9 cellular contexts compared by ENCODE assay signal in the genomic region with DNA sequence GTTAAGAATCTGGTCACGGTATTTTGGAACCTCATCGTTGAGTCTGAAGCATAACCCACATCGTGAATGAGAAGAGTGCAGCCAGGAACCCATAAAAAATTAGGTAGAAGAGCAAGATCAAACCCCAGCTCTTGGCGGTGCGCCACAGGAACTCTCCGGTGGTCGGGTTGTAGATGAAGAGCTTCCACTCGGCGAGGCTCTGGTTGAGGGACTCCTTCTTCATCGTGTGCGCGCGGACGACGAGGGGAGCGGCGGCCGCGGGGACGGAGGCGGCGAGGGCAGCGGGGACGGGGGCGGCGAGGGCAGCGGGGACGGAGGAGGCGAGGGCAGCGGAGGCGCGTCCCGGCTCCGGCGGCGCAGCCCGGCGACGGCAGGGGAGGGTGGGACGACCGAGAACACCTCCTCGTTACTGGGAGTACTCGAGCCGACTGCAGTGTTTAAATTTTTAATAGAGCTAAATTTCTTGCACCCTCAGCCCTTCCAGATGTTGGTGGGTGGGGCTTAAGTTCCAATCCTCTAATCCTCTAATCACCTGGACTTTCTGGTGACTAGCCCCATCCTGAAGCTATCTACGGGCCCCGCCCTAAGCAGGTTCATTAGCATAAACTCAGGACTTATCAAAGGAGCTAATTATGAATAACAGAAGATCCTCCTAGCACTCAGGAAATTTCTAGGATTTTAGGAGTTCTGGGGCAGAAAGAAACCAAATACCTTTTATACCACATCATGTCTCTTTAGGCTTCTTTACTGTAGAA. TPM values are rescaled to one million over a fixed set of nuclear protein-coding genes. Genes with fewer than 3 reads are reported as not detected.
DNase-seq lines count a peak whose midpoint lies in the region; ATAC-seq, FAIRE-seq and TF ChIP-seq lines count a peak whose summit lies in the region.
"Had no signal": no experiment of that assay in that cellular context is flagged by ENCODE, and none has a peak within 500 bp of the region (broad histone marks: within the 10 kb centered on the region; RNA-seq: fewer than 3 reads in every experiment).

No MANE protein-coding gene starts in this region.

- no peak for TF ChIP-seq RAD21 in K562 (CRISPR knock-in tag; conservative IDR thresholded peaks at IDR 0.05 in 1 of 2, IDR thresholded peaks at IDR 0.05 in 1 of 2)

- intact Hi-C loops in K562 (cut with micrococcal nuclease): no loop called here
- intact Hi-C loops in tibial artery (cut with DNase I; ENCODE audit: low total_unique reads): no loop called here

- no TSS peak for BruUV-seq in K562 (replicated peaks; lab: Mats Ljungman, UMichigan)

- ATAC-seq in K562: peak; percentile 83
- peak; percentile 39 for ATAC-seq in left lobe of liver
- ATAC-seq in HG02759 (IDR thresholded peaks at IDR 0.05; ENCODE audit: unreplicated experiment): no peak
- ATAC-seq in GM19455 (IDR thresholded peaks at IDR 0.05; ENCODE audit: unreplicated experiment): no peak

- DNase-seq in DMS79 (lab: John Stamatoyannopoulos, UW) (peak; percentile 55), NCI-H748 treated with DMSO at 0.1 percent for 48 hours (lab: John Stamatoyannopoulos, UW) (peak; percentile 1), K562 (ENCODE audit: extremely low read depth in 1 of 4, low spot score in 3 of 4) (peak in 3 of 4 experiments; percentile 13 to 46 (median 34)), left lobe of liver (ENCODE audit: low spot score) (no peak), tibial artery (no peak), NCI-H446 treated with DMSO at 0.1 percent for 48 hours (lab: John Stamatoyannopoulos, UW) (no peak)

- TF ChIP-seq CTCF in K562 (IDR thresholded peaks at IDR 0.05 in 2 of 3, conservative IDR thresholded peaks at IDR 0.05 in 1 of 3; ENCODE audit: insufficient read depth in 2 of 3, low read depth in 1 of 3, low read length in 3 of 3): no peak
- no peak for TF ChIP-seq CTCF in tibial artery (IDR thresholded peaks at IDR 0.05)

- no peaks in the 10 kb centered on the region for H4K20me1 ChIP-seq in K562 (replicated peaks; ENCODE audit: control insufficient read depth, insufficient read depth, low read length)

- H3K9me1 ChIP-seq in K562 (ENCODE audit: control insufficient read depth, insufficient read depth, low read length): no peaks in the 10 kb centered on the region

- WGBS in K562 (ENCODE audit: insufficient coverage, low coverage, missing lambda C conversion rate): 3% methylated on average over 40 of the region's 46 CpGs

- H3K4me3 ChIP-seq in K562 (peak overlapping the region; percentile 38), tibial artery (peak overlapping the region; percentile 33 to 50)

- H3K4me1 ChIP-seq in K562 (replicated peaks in 1 of 2; ENCODE audit: control insufficient read depth in 2 of 2, insufficient read depth in 2 of 2, low read length in 2 of 2): peaks cover 0 to 5% of the 10 kb centered on the region in 2 experiments; a peak in 3 of 5 replicates
- H3K4me1 ChIP-seq in tibial artery: peaks cover 0 to 4% (median 1%) of the 10 kb centered on the region in 4 donors

- no peak for TF ChIP-seq EP300 in K562 (IDR thresholded peaks at IDR 0.05; ENCODE audit: low read length)

- CTCF ChIA-PET in K562 (lab: Yijun Ruan, JAX; ENCODE audit: low intra/inter-chr PET ratio): interaction anchor here (0.7 kb wide), 1 partner anchor 936 kb away, joined by 3 read pairs; no protein-coding TSS in a partner anchor

- peak; percentile 76 for FAIRE-seq in K562 (lab: Jason Lieb, UNC)
- FAIRE-seq: frontal cortex had no signal

- POLR2A ChIA-PET in K562 (lab: Yijun Ruan, JAX): interaction anchor here (0.6 to 1.0 kb wide), 3 partner anchors 9 to 282 kb away, joined by 3 to 4 read pairs (median 4); a partner anchor contains a TSS

- no peaks in the 10 kb centered on the region for H3K9me3 ChIP-seq in K562 (replicated peaks; ENCODE audit: control insufficient read depth, insufficient read depth, low read depth, low read length)
- no peaks in the 10 kb centered on the region for H3K9me3 ChIP-seq in tibial artery

- H3K9ac ChIP-seq in K562 (ENCODE audit: insufficient read depth in 1 of 2, low read depth in 2 of 2, low read length in 2 of 2): no peak overlapping the region

- H3K79me2 ChIP-seq in K562 (ENCODE audit: control insufficient read depth, insufficient read depth, low read length): no peaks in the 10 kb centered on the region

- H3K36me3 ChIP-seq in K562 (ENCODE audit: control insufficient read depth, insufficient read depth, low read length) (no peaks in the 10 kb centered on the region), tibial artery (no peaks in the 10 kb centered on the region)

- H3K27ac ChIP-seq in K562 (ENCODE audit: extremely low read depth, low read depth, low read length): no peak overlapping the region
- H3K27ac ChIP-seq in tibial artery: no peak overlapping the region

- peak overlapping the region; percentile 70 for H2AFZ ChIP-seq in K562 (ENCODE audit: low read depth, low read length)

- TF ChIP-seq POLR2A in K562 (conservative IDR thresholded peaks at IDR 0.05): no peak

- in situ Hi-C loops in K562 (cut with MboI): no loop called here

- H3K27me3 ChIP-seq in K562 (ENCODE audit: control insufficient read depth in 2 of 2, insufficient read depth in 2 of 2, low read length in 2 of 2): peaks cover 17 to 24% of the 10 kb centered on the region in 2 experiments; a peak in 3 of 5 replicates
- peaks cover 0 to 16% of the 10 kb centered on the region in 2 donors for H3K27me3 ChIP-seq in tibial artery

- peak overlapping the region; percentile 70 for H3K4me2 ChIP-seq in K562 (ENCODE audit: insufficient read depth, low read length)

TF ChIP-seq in K562, 482 proteins besides CTCF, POLR2A, EP300 and RAD21:
- TF ChIP-seq CXXC5 (CRISPR knock-in tag; IDR thresholded peaks at IDR 0.05) (0 out of 2 replicates have a peak, but pooled peaks have one; percentile 12), NFIC (IDR thresholded peaks at IDR 0.05) (0 out of 2 replicates have a peak, but pooled peaks have one; percentile 24)
- TF ChIP-seq, protein P1, sequence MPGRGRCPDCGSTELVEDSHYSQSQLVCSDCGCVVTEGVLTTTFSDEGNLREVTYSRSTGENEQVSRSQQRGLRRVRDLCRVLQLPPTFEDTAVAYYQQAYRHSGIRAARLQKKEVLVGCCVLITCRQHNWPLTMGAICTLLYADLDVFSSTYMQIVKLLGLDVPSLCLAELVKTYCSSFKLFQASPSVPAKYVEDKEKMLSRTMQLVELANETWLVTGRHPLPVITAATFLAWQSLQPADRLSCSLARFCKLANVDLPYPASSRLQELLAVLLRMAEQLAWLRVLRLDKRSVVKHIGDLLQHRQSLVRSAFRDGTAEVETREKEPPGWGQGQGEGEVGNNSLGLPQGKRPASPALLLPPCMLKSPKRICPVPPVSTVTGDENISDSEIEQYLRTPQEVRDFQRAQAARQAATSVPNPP (IDR thresholded peaks at IDR 0.05; ENCODE audit: borderline replicate concordance, insufficient read depth, insufficient read length): no peak
TF ChIP-seq in K562: peak in this region for 2.

RNA-seq across cellular contexts. Expression of a gene that starts 20.4 kb away (rescaled TPM):
- 15.0 and 40.0 TPM in 2 replicates for total RNA-seq in K562 (2011; cell fraction: chromatin; rRNA removed; ENCODE audit: low replicate concordance)
- total RNA-seq in K562 (2011; cell fraction: nucleolus; rRNA removed): 7.8 and 10.0 TPM in 2 replicates
- 15.8 and 22.9 TPM in 2 replicates for total RNA-seq in K562 (2011; cell fraction: nucleoplasm; rRNA removed)
- total RNA-seq in K562 (2014; rRNA removed) (8.0 and 9.9 TPM in 2 replicates), K562 (2014; rRNA removed; fragmentation: Illumina TruSeq; extraction: Trizol) (16.3 and 17.8 TPM in 2 replicates), K562 (2015; rRNA removed; fragmentation: Illumina TruSeq; extraction: Trizol) (13.8 and 15.0 TPM in 2 replicates), K562 (2021) (10.0 and 11.1 TPM in 2 replicates), left lobe of liver (2.9 TPM)
- polyA plus RNA-seq in K562 (2011; rRNA removed) (14.3 and 15.2 TPM in 2 replicates), K562 (2014; fragmentation: Illumina TruSeq; extraction: Trizol) (9.7 and 11.7 TPM in 2 replicates), K562 (2014; fragmentation: Nextera tagmentation; extraction: Ambion mirVana) (1 to 10 TPM; 3.9 to 8.9 TPM), K562 (2014; rRNA removed) (4.8 and 8.4 TPM in 2 replicates)
- 4.6 and 5.1 TPM in 2 replicates for polyA plus RNA-seq in K562 (2011; cell fraction: cytosol; rRNA removed)
- 10.4 and 13.0 TPM in 2 replicates for polyA plus RNA-seq in K562 (2011; cell fraction: nucleus; rRNA removed)
- 6.1 and 6.8 TPM in 2 replicates for polyA plus RNA-seq in K562 (2012)
- 37.0 and 38.7 TPM in 2 replicates for polyA minus RNA-seq in K562 (2011; rRNA and poly(A)+ RNA removed)
- polyA minus RNA-seq in K562 (2011; cell fraction: cytosol; rRNA and poly(A)+ RNA removed): 12.1 and 21.5 TPM in 2 replicates
- polyA minus RNA-seq in K562 (2011; cell fraction: nucleus; rRNA and poly(A)+ RNA removed): 8.6 and 13.9 TPM in 2 replicates

Comparison
In these comparisons a context has a peak if more than half of its experiments do, and no peak if none do; other contexts are left out.
1. DNase-seq: peak in DMS79 (single experiment), NCI-H748 treated with DMSO at 0.1 percent for 48 hours (single experiment) and K562 (3 of 4); none in left lobe of liver (single experiment), tibial artery (0 of 2) and NCI-H446 treated with DMSO at 0.1 percent for 48 hours (single experiment).
2. ATAC-seq: peak in K562 (single experiment) and left lobe of liver (single experiment); none in HG02759 (single experiment) and GM19455 (single experiment).